In genomic region chr20:39421571-39422099, GRCh38 we compare ENCODE assay signal across 17 cellular contexts.
DNase-seq lines count a peak whose midpoint lies in the region; ATAC-seq, FAIRE-seq and TF ChIP-seq lines count a peak whose summit lies in the region.
"Had no signal": no experiment of that assay in that cellular context is flagged by ENCODE, and none has a peak within 500 bp of the region (broad histone marks: within the 10 kb centered on the region; RNA-seq: fewer than 3 reads in every experiment).

No MANE protein-coding gene starts in this region.

- no peak overlapping the region for H3K27ac ChIP-seq in HepG2 (ENCODE audit: extremely low read length, insufficient read depth, low read length)
- no peak overlapping the region for H3K27ac ChIP-seq in right lobe of liver
- H3K27ac ChIP-seq in smooth muscle cell (ENCODE audit: low read depth): no peak overlapping the region
- H3K27ac ChIP-seq: BLaER1 treated with 17β-estradiol and CSF1 and Interleukin-3, amounts not matched to agents 10 nM and 100 nM; HL-60 had no signal

- DNase-seq in HepG2 (ENCODE audit: low spot score): no peak
- DNase-seq in right lobe of liver: no peak
- DNase-seq in OCI-M1 (lab: John Stamatoyannopoulos, UW): peak; percentile 78
- DNase-seq in fibroblast of mammary gland (ENCODE audit: low read depth): peak; percentile 75
- DNase-seq in smooth muscle cell (lab: John Stamatoyannopoulos, UW; ENCODE audit: unreplicated experiment): no peak
- DNase-seq in activated CD8-positive, alpha-beta memory T cell treated with anti-CD3 and anti-CD28 coated beads, Interleukin-2, amount 50 U/mL, for 4 hours: no peak
- DNase-seq: Caco-2; CD4-positive, CD25-positive, alpha-beta regulatory T cell; HCEC 1CT had no signal

- H4K20me1 ChIP-seq in HepG2 (ENCODE audit: insufficient read depth, low read length): no peaks in the 10 kb centered on the region
- H4K20me1 ChIP-seq in smooth muscle cell (ENCODE audit: low read depth): no peaks in the 10 kb centered on the region
- H4K20me1 ChIP-seq: BLaER1 treated with 17β-estradiol and CSF1 and Interleukin-3, amounts not matched to agents 10 nM and 100 nM had no signal

- no peaks in the 10 kb centered on the region for H3K27me3 ChIP-seq in HepG2 (ENCODE audit: control insufficient read depth in 1 of 2, insufficient read depth in 2 of 2, low read length in 2 of 2)
- H3K27me3 ChIP-seq in right lobe of liver: no peaks in the 10 kb centered on the region
- H3K27me3 ChIP-seq in smooth muscle cell (ENCODE audit: low read depth): no peaks in the 10 kb centered on the region
- H3K27me3 ChIP-seq: BLaER1 treated with 17β-estradiol and CSF1 and Interleukin-3, amounts not matched to agents 10 nM and 100 nM had no signal

- TF ChIP-seq POLR2A in HepG2 (IDR thresholded peaks at IDR 0.05; ENCODE audit: insufficient read depth in 1 of 2, low read depth in 2 of 2, low read length in 2 of 2): no peak
- TF ChIP-seq POLR2A in right lobe of liver (IDR thresholded peaks at IDR 0.05): no peak

- H3K4me1 ChIP-seq in HepG2 (ENCODE audit: insufficient read depth, low read length) (no peaks in the 10 kb centered on the region), right lobe of liver (no peaks in the 10 kb centered on the region), smooth muscle cell (ENCODE audit: low read depth) (no peaks in the 10 kb centered on the region)
- H3K4me1 ChIP-seq: BLaER1 treated with 17β-estradiol and CSF1 and Interleukin-3, amounts not matched to agents 10 nM and 100 nM; Caco-2 had no signal

- TF ChIP-seq EP300 in HepG2 (IDR thresholded peaks at IDR 0.05; ENCODE audit: low read depth in 2 of 2, low read length in 2 of 2) (no peak), HepG2 (CRISPR knock-in tag; IDR thresholded peaks at IDR 0.05; ENCODE audit: borderline replicate concordance) (no peak)

- in situ Hi-C loops in HepG2 (cut with HindIII; ENCODE audit: extremely low pct_ligation_motif_present, low pct_unique_long_range_greater_than_20kb): no loop called here

- no TSS peak for BruUV-seq in HepG2 (replicated peaks; lab: Mats Ljungman, UMichigan)

- POLR2A ChIA-PET in HepG2 (lab: Yijun Ruan, JAX): no interaction called here

- WGBS in HepG2 (ENCODE audit: low lambda C conversion rate): 16% methylated on average over 5 of the region's 5 CpGs
- 63% methylated on average over 5 of the region's 5 CpGs for WGBS in right lobe of liver (ENCODE audit: insufficient coverage, low coverage, low lambda C conversion rate, missing lambda C conversion rate)
- WGBS in smooth muscle cell (ENCODE audit: low lambda C conversion rate): 70% methylated on average over 5 of the region's 5 CpGs

- CTCF ChIA-PET in HepG2 (lab: Yijun Ruan, JAX; ENCODE audit: low intra/inter-chr PET ratio, low total read pairs): no interaction called here

- H3K9me3 ChIP-seq in HepG2 (ENCODE audit: low read length) (peaks cover 63% of the 10 kb centered on the region), right lobe of liver (no peaks in the 10 kb centered on the region), smooth muscle cell (replicated peaks; ENCODE audit: low read depth) (no peaks in the 10 kb centered on the region)
- H3K9me3 ChIP-seq: BLaER1 treated with 17β-estradiol and CSF1 and Interleukin-3, amounts not matched to agents 10 nM and 100 nM; Caco-2 had no signal

- no peak for FAIRE-seq in HepG2 (lab: Jason Lieb, UNC)
- FAIRE-seq: D721Med, G401.6, GM12892, GM18507, H54 had no signal

- H3K36me3 ChIP-seq in HepG2 (replicated peaks in 1 of 2; ENCODE audit: control insufficient read depth in 1 of 2, insufficient read depth in 2 of 2, low read length in 2 of 2) (no peaks in the 10 kb centered on the region), right lobe of liver (no peaks in the 10 kb centered on the region), smooth muscle cell (ENCODE audit: low read depth) (no peaks in the 10 kb centered on the region)
- H3K36me3 ChIP-seq: BLaER1 treated with 17β-estradiol and CSF1 and Interleukin-3, amounts not matched to agents 10 nM and 100 nM had no signal

- no peaks in the 10 kb centered on the region for H3K79me2 ChIP-seq in HepG2 (ENCODE audit: insufficient read depth, low read length)
- H3K79me2 ChIP-seq in smooth muscle cell (ENCODE audit: low read depth): no peaks in the 10 kb centered on the region

- no peak overlapping the region for H2AFZ ChIP-seq in HepG2 (ENCODE audit: low read length)
- no peak overlapping the region for H2AFZ ChIP-seq in smooth muscle cell (ENCODE audit: low read depth)

- no peak for ATAC-seq in HepG2
- no peak for ATAC-seq in right lobe of liver
- ATAC-seq: GM23338 had no signal

- TF ChIP-seq CTCF in HepG2 (CRISPR knock-in tag; IDR thresholded peaks at IDR 0.05) (no peak), right lobe of liver (IDR thresholded peaks at IDR 0.05) (no peak), fibroblast of mammary gland (conservative IDR thresholded peaks at IDR 0.05; ENCODE audit: control insufficient read depth, insufficient read depth, low read depth, low read length) (no peak), smooth muscle cell (IDR thresholded peaks at IDR 0.05; ENCODE audit: borderline replicate concordance, insufficient read depth, poor library complexity, severe bottlenecking) (no peak)

- H3K9ac ChIP-seq in HepG2 (ENCODE audit: insufficient read depth, low read depth, low read length): no peak overlapping the region
- no peak overlapping the region for H3K9ac ChIP-seq in smooth muscle cell (ENCODE audit: low read depth)
- H3K9ac ChIP-seq: BLaER1 treated with 17β-estradiol and CSF1 and Interleukin-3, amounts not matched to agents 10 nM and 100 nM had no signal

- no peak for TF ChIP-seq RAD21 in HepG2 (CRISPR knock-in tag; IDR thresholded peaks at IDR 0.05)

- H3K4me2 ChIP-seq in HepG2 (ENCODE audit: low read depth, low read length): no peak overlapping the region
- H3K4me2 ChIP-seq in smooth muscle cell: no peak overlapping the region
- H3K4me2 ChIP-seq: BLaER1 treated with 17β-estradiol and CSF1 and Interleukin-3, amounts not matched to agents 10 nM and 100 nM; GM23338 had no signal

- intact Hi-C loops in HepG2 (cut with micrococcal nuclease; ENCODE audit: unreplicated experiment): no loop called here
- intact Hi-C loops in right lobe of liver (cut with DNase I): no loop called here

- no peaks in the 10 kb centered on the region for H3F3A ChIP-seq in smooth muscle cell (ENCODE audit: low read depth)

- no peak overlapping the region for H3K4me3 ChIP-seq in HepG2 (replicated peaks in 1 of 3; ENCODE audit: insufficient read depth in 1 of 3, low read depth in 2 of 3, low read length in 3 of 3)
- H3K4me3 ChIP-seq in right lobe of liver: no peak overlapping the region
- H3K4me3 ChIP-seq in fibroblast of mammary gland (ENCODE audit: control insufficient read depth, low read depth, low read length): no peak overlapping the region
- H3K4me3 ChIP-seq in smooth muscle cell: no peak overlapping the region
- H3K4me3 ChIP-seq: BLaER1 treated with 17β-estradiol and CSF1 and Interleukin-3, amounts not matched to agents 10 nM and 100 nM; GM23338 had no signal

TF ChIP-seq in HepG2, 621 proteins besides CTCF, POLR2A, EP300 and RAD21:
- no peak for TF ChIP-seq MEIS1 (CRISPR knock-in tag; IDR thresholded peaks at IDR 0.05; ENCODE audit: borderline replicate concordance)
- TF ChIP-seq CREM (IDR thresholded peaks at IDR 0.05): no peak
- no peak for TF ChIP-seq CREM (CRISPR knock-in tag; IDR thresholded peaks at IDR 0.05)
- 0 out of 2 replicates have a peak, but pooled peaks have one; percentile 8 for TF ChIP-seq CEBPB (IDR thresholded peaks at IDR 0.05; ENCODE audit: borderline replicate concordance, low read depth, low read length)
- TF ChIP-seq MAZ (IDR thresholded peaks at IDR 0.05; ENCODE audit: borderline replicate concordance, low read depth, low read length): no peak
- no peak for TF ChIP-seq MAZ (CRISPR knock-in tag; IDR thresholded peaks at IDR 0.05; ENCODE audit: low read depth)
- no peak for TF ChIP-seq HOXA7 (CRISPR knock-in tag; IDR thresholded peaks at IDR 0.05)
TF ChIP-seq in HepG2: peak in this region for 1.

Comparison
In these comparisons a context has a peak if more than half of its experiments do, and no peak if none do; other contexts are left out.
1. DNase-seq: peak in OCI-M1 (single experiment) and fibroblast of mammary gland (single experiment); none in HepG2 (single experiment), right lobe of liver (0 of 3), smooth muscle cell (single experiment) and activated CD8-positive, alpha-beta memory T cell treated with anti-CD3 and anti-CD28 coated beads, Interleukin-2, amount 50 U/mL, for 4 hours (single experiment).